38 cellular contexts compared by ENCODE assay signal in genomic region chr3:184223946-184224345, GRCh38. TPM values are rescaled to one million over a fixed set of nuclear protein-coding genes. Genes with fewer than 3 reads are reported as not detected.
"Had no signal": no experiment of that assay in that cellular context is flagged by ENCODE, and none has a peak within 500 bp of the region (broad histone marks: within the 10 kb centered on the region; RNA-seq: fewer than 3 reads in every experiment).

No MANE protein-coding gene starts in this region.

- DNase-seq: Karpas-422, Kasumi-1, MG63, MM.1S, MV-4-11, NCI-H1048, NCI-H1092, NCI-H1092 treated with DMSO at 0.1 percent for 48 hours, NCI-H1105, NCI-H1105 treated with DMSO at 0.1 percent for 48 hours, NCI-H1417, NCI-H1417 treated with DMSO at 0.1 percent for 48 hours, NCI-H1436, NCI-H1436 treated with DMSO at 0.1 percent for 48 hours, NCI-H146, NCI-H1694, NCI-H1694 treated with DMSO at 0.1 percent for 48 hours, NCI-H187, NCI-H187 treated with DMSO at 0.1 percent for 48 hours, NCI-H1930, NCI-H2029, NCI-H2029 treated with DMSO at 0.1 percent for 48 hours, NCI-H2081, NCI-H2081 treated with DMSO at 0.1 percent for 48 hours, NCI-H2107, NCI-H2171, NCI-H2171 treated with DMSO at 0.1 percent for 48 hours, NCI-H2227 treated with DMSO at 0.1 percent for 48 hours, NCI-H226, NCI-H345, NCI-H446, NCI-H446 treated with DMSO at 0.1 percent for 48 hours, NCI-H510A, NCI-H510A treated with DMSO at 0.1 percent for 48 hours had no signal

- H3K4me3 ChIP-seq: MG63 had no signal

- H3K36me3 ChIP-seq: MG63 had no signal

- H3K9me3 ChIP-seq: MG63 had no signal

RNA-seq across cellular contexts. Expression of gene VWA5B2, which starts 5.4 kb away (rescaled TPM):
- total RNA-seq: LHCN-M2, M059J, MCF 10A had no signal

RNA-seq across cellular contexts. Expression of gene CAMK2N2, which starts 37.4 kb away (rescaled TPM):
- total RNA-seq: NCI-H460 had no signal
